In genomic region chr1:224211262-224211962, GRCh38 we compare ENCODE assay signal across 12 cellular contexts. TPM values are rescaled to one million over a fixed set of nuclear protein-coding genes. Genes with fewer than 3 reads are reported as not detected.
DNase-seq lines count a peak whose midpoint lies in the region; ATAC-seq and TF ChIP-seq lines count a peak whose summit lies in the region.
"Had no signal": no experiment of that assay in that cellular context is flagged by ENCODE, and none has a peak within 500 bp of the region (broad histone marks: within the 10 kb centered on the region; RNA-seq: fewer than 3 reads in every experiment).

No MANE protein-coding gene starts in this region.

- no peaks in the 10 kb centered on the region for H3K4me1 Mint-ChIP-seq in activated CD8-positive, alpha-beta T cell treated with anti-CD3 and anti-CD28 coated beads for 36 hours (ENCODE audit: low read depth)
- H3K4me1 Mint-ChIP-seq in activated CD8-positive, alpha-beta T cell treated with anti-CD3 and anti-CD28 coated beads, Interleukin-2, amount 10 ng/mL, durations not matched to agents 7 days and 5 days (ENCODE audit: low read depth): no peaks in the 10 kb centered on the region

- no peak overlapping the region for H3K27ac Mint-ChIP-seq in activated CD8-positive, alpha-beta T cell treated with anti-CD3 and anti-CD28 coated beads for 36 hours
- H3K27ac Mint-ChIP-seq in activated CD8-positive, alpha-beta T cell treated with anti-CD3 and anti-CD28 coated beads, Interleukin-2, amount 10 ng/mL, durations not matched to agents 7 days and 5 days: no peak overlapping the region

- no peaks in the 10 kb centered on the region for H3K27me3 Mint-ChIP-seq in activated CD8-positive, alpha-beta T cell treated with anti-CD3 and anti-CD28 coated beads for 36 hours
- H3K27me3 Mint-ChIP-seq in activated CD8-positive, alpha-beta T cell treated with anti-CD3 and anti-CD28 coated beads, Interleukin-2, amount 10 ng/mL, durations not matched to agents 7 days and 5 days (ENCODE audit: low read depth): no peaks in the 10 kb centered on the region

- H3K36me3 Mint-ChIP-seq in activated CD8-positive, alpha-beta T cell treated with anti-CD3 and anti-CD28 coated beads for 36 hours (ENCODE audit: low read depth): no peaks in the 10 kb centered on the region
- no peaks in the 10 kb centered on the region for H3K36me3 Mint-ChIP-seq in activated CD8-positive, alpha-beta T cell treated with anti-CD3 and anti-CD28 coated beads, Interleukin-2, amount 10 ng/mL, durations not matched to agents 7 days and 5 days (ENCODE audit: low read depth)

- DNase-seq in activated CD8-positive, alpha-beta T cell treated with anti-CD3 and anti-CD28 coated beads for 36 hours: peak; percentile 27
- DNase-seq in activated CD8-positive, alpha-beta T cell treated with anti-CD3 and anti-CD28 coated beads, Interleukin-2, amount 10 ng/mL, durations not matched to agents 7 days and 5 days: no peak
- DNase-seq in NCI-H748 treated with DMSO at 0.1 percent for 48 hours (lab: John Stamatoyannopoulos, UW) (peak; percentile 3), epithelial cell of prostate (ENCODE audit: low read depth, low spot score) (peak; percentile 51), stromal cell of bone marrow (ENCODE audit: low read depth) (peak; percentile 35), NCI-H187 treated with DMSO at 0.1 percent for 48 hours (lab: John Stamatoyannopoulos, UW) (no peak), AML-193 (lab: John Stamatoyannopoulos, UW) (no peak)
- DNase-seq: cerebellar nuclear complex, GOT3 had no signal

- no peak overlapping the region for H3K4me3 Mint-ChIP-seq in activated CD8-positive, alpha-beta T cell treated with anti-CD3 and anti-CD28 coated beads for 36 hours
- no peak overlapping the region for H3K4me3 Mint-ChIP-seq in activated CD8-positive, alpha-beta T cell treated with anti-CD3 and anti-CD28 coated beads, Interleukin-2, amount 10 ng/mL, durations not matched to agents 7 days and 5 days

- TF ChIP-seq CTCF in activated CD8-positive, alpha-beta T cell treated with anti-CD3 and anti-CD28 coated beads for 36 hours (IDR thresholded peaks at IDR 0.05): no peak

- H3K27ac ChIP-seq in epithelial cell of prostate: no peak overlapping the region
- H3K27ac ChIP-seq: BLaER1, SJSA1 had no signal

- CTCF ChIA-PET in activated CD8-positive, alpha-beta T cell treated with anti-CD3 and anti-CD28 coated beads for 36 hours (lab: Charles Lee): no interaction called here
- CTCF ChIA-PET in activated CD8-positive, alpha-beta T cell treated with anti-CD3 and anti-CD28 coated beads, Interleukin-2, amount 10 ng/mL, durations not matched to agents 7 days and 5 days (lab: Charles Lee): no interaction called here

- H3K9me3 Mint-ChIP-seq in activated CD8-positive, alpha-beta T cell treated with anti-CD3 and anti-CD28 coated beads for 36 hours: no peaks in the 10 kb centered on the region
- no peaks in the 10 kb centered on the region for H3K9me3 Mint-ChIP-seq in activated CD8-positive, alpha-beta T cell treated with anti-CD3 and anti-CD28 coated beads, Interleukin-2, amount 10 ng/mL, durations not matched to agents 7 days and 5 days (ENCODE audit: insufficient read depth)

- POLR2A ChIA-PET in activated CD8-positive, alpha-beta T cell treated with anti-CD3 and anti-CD28 coated beads for 36 hours (lab: Charles Lee): no interaction called here
- POLR2A ChIA-PET in activated CD8-positive, alpha-beta T cell treated with anti-CD3 and anti-CD28 coated beads, Interleukin-2, amount 10 ng/mL, durations not matched to agents 7 days and 5 days (lab: Charles Lee): no interaction called here

- no peak for ATAC-seq in activated CD8-positive, alpha-beta T cell treated with anti-CD3 and anti-CD28 coated beads for 36 hours
- ATAC-seq in activated CD8-positive, alpha-beta T cell treated with anti-CD3 and anti-CD28 coated beads, Interleukin-2, amount 10 ng/mL, durations not matched to agents 7 days and 5 days: no peak
- no peak for ATAC-seq in HG03045 (IDR thresholded peaks at IDR 0.05; ENCODE audit: unreplicated experiment)

- intact Hi-C loops in activated CD8-positive, alpha-beta T cell treated with anti-CD3 and anti-CD28 coated beads for 36 hours (cut with micrococcal nuclease): no loop called here

RNA-seq across cellular contexts. Expression of gene DEGS1, which starts 28.4 kb away (rescaled TPM):
- 10 to 100 TPM; 32.3 to 33.8 TPM for total RNA-seq in activated CD8-positive, alpha-beta T cell treated with anti-CD3 and anti-CD28 coated beads for 36 hours
- 10 to 100 TPM; 71.3 to 77.2 TPM for total RNA-seq in activated CD8-positive, alpha-beta T cell treated with anti-CD3 and anti-CD28 coated beads, Interleukin-2, amount 10 ng/mL, durations not matched to agents 7 days and 5 days

Comparison
In these comparisons a context has a peak if more than half of its experiments do, and no peak if none do; other contexts are left out.
1. DNase-seq: peak in activated CD8-positive, alpha-beta T cell treated with anti-CD3 and anti-CD28 coated beads for 36 hours (single experiment), NCI-H748 treated with DMSO at 0.1 percent for 48 hours (single experiment), epithelial cell of prostate (single experiment) and stromal cell of bone marrow (single experiment); none in activated CD8-positive, alpha-beta T cell treated with anti-CD3 and anti-CD28 coated beads, Interleukin-2, amount 10 ng/mL, durations not matched to agents 7 days and 5 days (single experiment), NCI-H187 treated with DMSO at 0.1 percent for 48 hours (single experiment) and AML-193 (0 of 2).